Comparison of ENCODE assay signal across 23 cellular contexts in genomic region chr4:22741744-22742143, GRCh38. TPM values are rescaled to one million over a fixed set of nuclear protein-coding genes. Genes with fewer than 3 reads are reported as not detected.
DNase-seq lines count a peak whose midpoint lies in the region; ATAC-seq lines count a peak whose summit lies in the region.
"Had no signal": no experiment of that assay in that cellular context is flagged by ENCODE, and none has a peak within 500 bp of the region (broad histone marks: within the 10 kb centered on the region; RNA-seq: fewer than 3 reads in every experiment).

No MANE protein-coding gene starts in this region.

- no peak for ATAC-seq in Right ventricle myocardium inferior
- ATAC-seq in sciatic nerve: no peak
- ATAC-seq: A549, GM23338, HCT116 had no signal

- intact Hi-C loops in Right ventricle myocardium inferior (cut with DNase I) (no loop called here), sciatic nerve (cut with DNase I) (no loop called here)

- no peak overlapping the region for H3K27ac ChIP-seq in substantia nigra (ENCODE audit: low read depth, low read length, poor library complexity, severe bottlenecking)
- H3K27ac ChIP-seq: A549; BLaER1 treated with 17β-estradiol and CSF1 and Interleukin-3, amounts not matched to agents 10 nM and 100 nM had no signal

- DNase-seq in M059J (ENCODE audit: low read depth) (peak; percentile 1), kidney tubule cell (ENCODE audit: low spot score) (peak; percentile 33), renal cortical epithelial cell (ENCODE audit: low read depth) (peak; percentile 20), substantia nigra (lab: John Stamatoyannopoulos, UW) (no peak), Right ventricle myocardium inferior (ENCODE audit: missing footprints) (no peak), sciatic nerve (ENCODE audit: low spot score) (no peak)
- DNase-seq: 8988T; ACHN; AML-193; BE2C; Calu3; CD4-positive, alpha-beta T cell; CD8-positive, alpha-beta memory T cell; DMS53; DMS79 treated with DMSO at 0.1 percent for 48 hours; GF-D8; H9 had no signal

RNA-seq across cellular contexts. Expression of gene GBA3, which starts 49.0 kb away (rescaled TPM):
- total RNA-seq in M059J (2014; rRNA removed; shearing (Covaris generic)): not detected in 2 replicates
- total RNA-seq in renal cortical epithelial cell (0.30 and 0.52 TPM in 2 replicates), Right ventricle myocardium inferior (not detected), sciatic nerve (not detected)
- total RNA-seq: CD4-positive, alpha-beta T cell; CD8-positive, alpha-beta memory T cell; Daoy; G401; GM23338; H9 had no signal

Comparison
In these comparisons a context has a peak if more than half of its experiments do, and no peak if none do; other contexts are left out.
1. DNase-seq: peak in M059J (single experiment), kidney tubule cell (single experiment) and renal cortical epithelial cell (single experiment); none in substantia nigra (0 of 49), Right ventricle myocardium inferior (single experiment) and sciatic nerve (single experiment).